Comparison of ENCODE assay signal across 11 cellular contexts in genomic region chr4:84814100-84814750, GRCh38.
DNase-seq lines count a peak whose midpoint lies in the region; ATAC-seq, FAIRE-seq and TF ChIP-seq lines count a peak whose summit lies in the region.
"Had no signal": no experiment of that assay in that cellular context is flagged by ENCODE, and none has a peak within 500 bp of the region (broad histone marks: within the 10 kb centered on the region; RNA-seq: fewer than 3 reads in every experiment).

No MANE protein-coding gene starts in this region.

- TF ChIP-seq POLR2A in transverse colon (IDR thresholded peaks at IDR 0.05), result no peak

- H3K4me1 ChIP-seq in ascending aorta (no peaks in the 10 kb centered on the region), keratinocyte (ENCODE audit: control insufficient read depth, extremely low read depth, insufficient read depth, low read length) (peaks cover 9% of the 10 kb centered on the region), transverse colon (no peaks in the 10 kb centered on the region)

- peak overlapping the region; percentile 19 for H3K9ac ChIP-seq in keratinocyte (ENCODE audit: control insufficient read depth, extremely low read depth, insufficient read depth, low read length)
- H3K9ac ChIP-seq: KMS-11 had no signal

- no peak for TF ChIP-seq EP300 in transverse colon (IDR thresholded peaks at IDR 0.05; ENCODE audit: low read depth)

- in situ Hi-C loops in transverse colon (cut with MboI; ENCODE audit: low pct_ligation_motif_present in 1 of 4, low pct_unique_long_range_greater_than_20kb in 1 of 4, low sequenced_read_pairs in 3 of 4), result no loop called here

- TF ChIP-seq CTCF in ascending aorta (IDR thresholded peaks at IDR 0.05), result no peak
- no peak for TF ChIP-seq CTCF in keratinocyte (optimal IDR thresholded peaks at IDR 0.05 in 1 of 3, IDR thresholded peaks at IDR 0.05 in 1 of 3, conservative IDR thresholded peaks at IDR 0.05 in 1 of 3; ENCODE audit: extremely low read depth in 1 of 3, insufficient read depth in 2 of 3, low read length in 3 of 3)
- TF ChIP-seq CTCF in transverse colon (IDR thresholded peaks at IDR 0.05), result no peak

- H3K27me3 ChIP-seq in ascending aorta, result no peaks in the 10 kb centered on the region
- H3K27me3 ChIP-seq in keratinocyte (ENCODE audit: control insufficient read depth, extremely low read depth, insufficient read depth, low read length), result no peaks in the 10 kb centered on the region
- H3K27me3 ChIP-seq in transverse colon, result no peaks in the 10 kb centered on the region

- 81 to 94% methylated on average over 5 of the region's 5 CpGs for WGBS in transverse colon (ENCODE audit: low coverage in 1 of 2), 2 donors

- H3K9me3 ChIP-seq in ascending aorta, result no peaks in the 10 kb centered on the region
- H3K9me3 ChIP-seq in keratinocyte (ENCODE audit: control insufficient read depth, low read depth, low read length), result no peaks in the 10 kb centered on the region
- no peaks in the 10 kb centered on the region for H3K9me3 ChIP-seq in transverse colon

- DNase-seq in AG08395 (ENCODE audit: low spot score), result peak; percentile 67
- DNase-seq in HS-27A (ENCODE audit: low read depth), result peak; percentile 49
- peak; percentile 14 to 63 for DNase-seq in ascending aorta (ENCODE audit: low spot score in 2 of 2)
- no peak for DNase-seq in keratinocyte (ENCODE audit: low read depth, low spot score)
- DNase-seq in HEK293T (ENCODE audit: extremely low spot score), result no peak
- DNase-seq in transverse colon, result no peak
- DNase-seq: stimulated activated CD4-positive, alpha-beta T cell treated with anti-CD3 and anti-CD28 coated beads, Interleukin-2, amount 100 ng/mL, for 48 hours; T-helper 17 cell had no signal

- dilution Hi-C loops in keratinocyte (cut with MboI; ENCODE audit: extremely low pct_ligation_motif_present, low sequenced_read_pairs), result no loop called here

- H3K36me3 ChIP-seq in ascending aorta (peaks cover 2 to 7% of the 10 kb centered on the region in 2 donors), keratinocyte (ENCODE audit: control insufficient read depth in 2 of 2, extremely low read depth in 1 of 2, insufficient read depth in 2 of 2, low read length in 2 of 2) (peaks cover 3% of the 10 kb centered on the region in 2 experiments), transverse colon (peaks cover 0 to 7% (median 3%) of the 10 kb centered on the region in 4 donors)

- peak; percentile 82 for FAIRE-seq in keratinocyte (lab: Jason Lieb, UNC)

- intact Hi-C loops in ascending aorta (cut with DNase I), result loop anchor here (5.0 kb wide), 1 partner anchor 153 kb away; the partner anchor contains the start of gene WDFY3
- intact Hi-C loops in transverse colon (cut with DNase I; ENCODE audit: low total_unique reads), result no loop called here

- H3K4me3 ChIP-seq in ascending aorta (no peak overlapping the region), keratinocyte (ENCODE audit: control insufficient read depth in 2 of 3, extremely low read depth in 1 of 3, insufficient read depth in 2 of 3, low read depth in 1 of 3, low read length in 3 of 3) (no peak overlapping the region), transverse colon (no peak overlapping the region)

- H2AFZ ChIP-seq in keratinocyte (ENCODE audit: control insufficient read depth, low read length), result no peak overlapping the region

- peak overlapping the region; percentile 18 for H3K4me2 ChIP-seq in keratinocyte (ENCODE audit: control insufficient read depth, extremely low read depth, insufficient read depth, low read depth, low read length)
- H3K4me2 ChIP-seq: KMS-11 had no signal

- H3K27ac ChIP-seq in ascending aorta (no peak overlapping the region), keratinocyte (ENCODE audit: control insufficient read depth, insufficient read depth, low read length) (peak overlapping the region; percentile 68), transverse colon (no peak overlapping the region)
- H3K27ac ChIP-seq: KMS-11 had no signal

- POLR2A ChIA-PET in HEK293T (lab: Yijun Ruan, JAX), result no interaction called here

- no peak for ATAC-seq in HG03135 (IDR thresholded peaks at IDR 0.05; ENCODE audit: unreplicated experiment)
- no peak for ATAC-seq in HG03521 (IDR thresholded peaks at IDR 0.05; ENCODE audit: unreplicated experiment)
- ATAC-seq: T-helper 17 cell had no signal

- no peaks in the 10 kb centered on the region for H3K79me2 ChIP-seq in keratinocyte (ENCODE audit: control insufficient read depth, insufficient read depth, low read length)

- no peaks in the 10 kb centered on the region for H4K20me1 ChIP-seq in keratinocyte (ENCODE audit: control insufficient read depth, extremely low read depth, insufficient read depth, low read length)

- CTCF ChIA-PET in HEK293T (lab: Yijun Ruan, JAX), result no interaction called here

- H3K9me1 ChIP-seq in keratinocyte (ENCODE audit: control insufficient read depth, extremely low read depth, insufficient read depth, low read length), result no peaks in the 10 kb centered on the region

TF ChIP-seq in HEK293T, 16 proteins besides CTCF, POLR2A, EP300 and RAD21:
- TF ChIP-seq ZNF384 (IDR thresholded peaks at IDR 0.05) (no peak), TARDBP (IDR thresholded peaks at IDR 0.05) (no peak), L3MBTL2 (conservative IDR thresholded peaks at IDR 0.05) (no peak), CTBP1 (IDR thresholded peaks at IDR 0.05; ENCODE audit: borderline replicate concordance) (no peak), NFRKB (IDR thresholded peaks at IDR 0.05) (no peak), ELF4 (IDR thresholded peaks at IDR 0.05) (no peak), SUZ12 (IDR thresholded peaks at IDR 0.05) (no peak), BHLHE40 (IDR thresholded peaks at IDR 0.05; ENCODE audit: borderline replicate concordance) (no peak), FOXM1 (IDR thresholded peaks at IDR 0.05; ENCODE audit: borderline replicate concordance) (no peak), PKNOX1 (IDR thresholded peaks at IDR 0.05) (no peak), LEF1 (IDR thresholded peaks at IDR 0.05; ENCODE audit: borderline replicate concordance) (no peak), FOXK2 (IDR thresholded peaks at IDR 0.05) (no peak), ARNT (IDR thresholded peaks at IDR 0.05) (no peak), FOXA1 (IDR thresholded peaks at IDR 0.05) (no peak), HDGF (IDR thresholded peaks at IDR 0.05; ENCODE audit: borderline replicate concordance) (no peak), SP1 (IDR thresholded peaks at IDR 0.05) (no peak)
TF ChIP-seq in HEK293T: peak in this region for 0.

Comparison
In these comparisons a context has a peak if more than half of its experiments do, and no peak if none do; other contexts are left out.
1. DNase-seq: peak in AG08395 (single experiment), HS-27A (single experiment) and ascending aorta (2 of 2); none in keratinocyte (single experiment), HEK293T (single experiment) and transverse colon (single experiment).